Comparison of ENCODE assay signal across 31 cellular contexts in genomic region chr1:86375688-86376087, GRCh38. TPM values are rescaled to one million over a fixed set of nuclear protein-coding genes. Genes with fewer than 3 reads are reported as not detected.
"Had no signal": no experiment of that assay in that cellular context is flagged by ENCODE, and none has a peak within 500 bp of the region (broad histone marks: within the 10 kb centered on the region; RNA-seq: fewer than 3 reads in every experiment).

No MANE protein-coding gene starts in this region.

- H3K4me1 Mint-ChIP-seq: endodermal cell, memory B cell had no signal

- H3K4me3 Mint-ChIP-seq: activated B cell treated with CpG ODN at 0.5 μM for 24 hours; activated CD8-positive, alpha-beta T cell treated with anti-CD3 and anti-CD28 coated beads, Interleukin-2, amount 10 ng/mL, durations not matched to agents 7 days and 5 days; activated naive CD8-positive, alpha-beta T cell; activated T-cell treated with anti-CD3 and anti-CD28 coated beads, Interleukin-2, amount 50 U/mL, for 72 hours; brain; dendritic cell treated with granulocyte-macrophage colony-stimulating factor and Interleukin-4, amounts not matched to agents 40 ng/mL and 50 ng/mL, for 4 days; endodermal cell; memory B cell; naive thymus-derived CD8-positive, alpha-beta T cell; neural crest cell; T-helper 2 cell treated with Interferon-gamma antibody and Interleukin-4, amounts not matched to agents 5 μg/mL and 100 μg/mL, for 36 hours had no signal

- H3K4me3 ChIP-seq: adrenal gland, heart left ventricle, thoracic aorta had no signal

- H3K27me3 Mint-ChIP-seq: activated B cell treated with CpG ODN at 0.5 μM for 24 hours; activated naive CD8-positive, alpha-beta T cell; brain; dendritic cell treated with granulocyte-macrophage colony-stimulating factor and Interleukin-4, amounts not matched to agents 40 ng/mL and 50 ng/mL, for 4 days; memory B cell; naive thymus-derived CD8-positive, alpha-beta T cell had no signal

- DNase-seq: activated B cell treated with CpG ODN at 0.5 μM for 24 hours; activated CD4-positive, alpha-beta T cell treated with anti-CD3 and anti-CD28 coated beads, Interleukin-2, amount 50 U/mL, for 1 hour; activated CD8-positive, alpha-beta T cell treated with anti-CD3 and anti-CD28 coated beads, Interleukin-2, amount 10 ng/mL, durations not matched to agents 7 days and 5 days; activated naive CD4-positive, alpha-beta T cell treated with Interleukin-2 at 50 U/mL for 16 hours; activated T-cell treated with anti-CD3 and anti-CD28 coated beads for 4 hours; activated T-cell treated with anti-CD3 and anti-CD28 coated beads, Interleukin-2, amount 50 U/mL, for 72 hours; adrenal gland; aorta; caudate nucleus; endodermal cell; heart left ventricle; hypothalamus; midbrain; naive thymus-derived CD8-positive, alpha-beta T cell; nucleus accumbens; right cardiac atrium; stimulated activated CD4-positive, alpha-beta T cell treated with anti-CD3 and anti-CD28 coated beads, Interleukin-4, amount 100 ng/mL, for 1 hour; stimulated activated naive CD8-positive, alpha-beta T cell treated with anti-CD3 and anti-CD28 coated beads, Interleukin-15, Interleukin-2, amounts not matched to agents 100 U/mL and 50 U/mL, for 24 hours; T-helper 1 cell; trophoblast cell had no signal

- H3K27ac Mint-ChIP-seq: activated B cell treated with CpG ODN at 0.5 μM for 24 hours; activated CD8-positive, alpha-beta T cell treated with anti-CD3 and anti-CD28 coated beads, Interleukin-2, amount 10 ng/mL, durations not matched to agents 7 days and 5 days; activated T-cell treated with anti-CD3 and anti-CD28 coated beads, Interleukin-2, amount 50 U/mL, for 72 hours; brain; dendritic cell treated with granulocyte-macrophage colony-stimulating factor and Interleukin-4, amounts not matched to agents 40 ng/mL and 50 ng/mL, for 4 days; endodermal cell; memory B cell; naive thymus-derived CD8-positive, alpha-beta T cell; T-helper 2 cell treated with Interferon-gamma antibody and Interleukin-4, amounts not matched to agents 5 μg/mL and 100 μg/mL, for 36 hours had no signal

- ATAC-seq: activated CD8-positive, alpha-beta T cell treated with anti-CD3 and anti-CD28 coated beads, Interleukin-2, amount 10 ng/mL, durations not matched to agents 7 days and 5 days; activated T-cell treated with anti-CD3 and anti-CD28 coated beads, Interleukin-2, amount 50 U/mL, for 72 hours; esophagus mucosa; heart left ventricle; naive thymus-derived CD8-positive, alpha-beta T cell; right cardiac atrium; stimulated activated naive CD8-positive, alpha-beta T cell treated with anti-CD3 and anti-CD28 coated beads, Interleukin-15, Interleukin-2, amounts not matched to agents 100 U/mL and 50 U/mL, for 24 hours had no signal

RNA-seq across cellular contexts. Expression of gene CLCA2, which starts 48.3 kb away (rescaled TPM):
- total RNA-seq: activated B cell treated with CpG ODN at 0.5 μM for 24 hours; activated CD8-positive, alpha-beta T cell treated with anti-CD3 and anti-CD28 coated beads, Interleukin-2, amount 10 ng/mL, durations not matched to agents 7 days and 5 days; activated T-cell treated with anti-CD3 and anti-CD28 coated beads, Interleukin-2, amount 50 U/mL, for 72 hours; chondrocyte; endodermal cell; kidney epithelial cell; naive thymus-derived CD8-positive, alpha-beta T cell; neural crest cell; right cardiac atrium; skeletal muscle tissue had no signal
- polyA plus RNA-seq: naive thymus-derived CD8-positive, alpha-beta T cell; right cardiac atrium had no signal
